Comparison of ENCODE assay signal across 8 cellular contexts in the genomic region with DNA sequence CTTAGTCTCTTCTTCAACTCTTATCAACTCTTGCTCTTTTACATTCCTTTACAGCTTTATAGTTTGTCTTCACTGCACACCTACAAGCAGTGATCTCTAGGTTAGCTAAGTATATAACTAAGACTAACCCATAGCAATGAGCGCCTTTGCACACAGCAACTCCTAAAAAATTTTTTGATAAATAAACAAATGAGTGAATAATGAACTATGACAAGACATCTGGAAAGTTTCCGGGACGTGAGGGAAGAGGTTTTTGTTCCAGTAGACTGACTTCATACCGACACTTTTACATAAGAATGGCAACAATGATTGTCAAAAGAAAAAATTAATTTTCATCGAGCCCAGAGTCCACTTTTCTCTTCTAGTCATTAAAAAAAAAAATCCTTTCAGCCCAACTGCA.
DNase-seq lines count a peak whose midpoint lies in the region; ATAC-seq, FAIRE-seq and TF ChIP-seq lines count a peak whose summit lies in the region.

No MANE protein-coding gene starts in this region.

- no peaks in the 10 kb centered on the region for H3K36me3 ChIP-seq in NT2/D1 (ENCODE audit: insufficient read depth, insufficient read length, low read length)

- peak overlapping the region; percentile 95 to 96 for H3K4me3 Mint-ChIP-seq in effector memory CD8-positive, alpha-beta T cell
- peak overlapping the region; percentile 94 for H3K4me3 Mint-ChIP-seq in neural crest cell

- no peak for FAIRE-seq in RCC 7860 (lab: Jason Lieb, UNC)

- H3K27me3 Mint-ChIP-seq in effector memory CD8-positive, alpha-beta T cell: no peaks in the 10 kb centered on the region
- H3K27me3 Mint-ChIP-seq in neural crest cell (ENCODE audit: low read depth): no peaks in the 10 kb centered on the region

- DNase-seq in NT2/D1 (ENCODE audit: low read depth, low spot score): no peak
- DNase-seq in effector memory CD8-positive, alpha-beta T cell: no peak
- DNase-seq in neural crest cell (ENCODE audit: low read depth, low spot score): no peak
- DNase-seq in NCI-H510A treated with DMSO at 0.1 percent for 48 hours (lab: John Stamatoyannopoulos, UW): no peak
- DNase-seq in RCC 7860 (ENCODE audit: low spot score): no peak
- DNase-seq in NCI-H146 treated with DMSO at 0.1 percent for 48 hours (lab: John Stamatoyannopoulos, UW; ENCODE audit: unreplicated experiment): no peak

- peak overlapping the region; percentile 47 for H3K4me3 ChIP-seq in NT2/D1 (ENCODE audit: insufficient read length, low read depth)

- no peaks in the 10 kb centered on the region for H3K27me3 ChIP-seq in NT2/D1 (ENCODE audit: insufficient read depth, insufficient read length)

- peak overlapping the region; percentile 77 for H3K27ac ChIP-seq in C4-2B

- ATAC-seq in effector memory CD8-positive, alpha-beta T cell (replicated peaks): no peak
- ATAC-seq in HG02588 (IDR thresholded peaks at IDR 0.05; ENCODE audit: unreplicated experiment): no peak

- no peak for TF ChIP-seq CTCF in C4-2B (conservative IDR thresholded peaks at IDR 0.05)
- no peak for TF ChIP-seq CTCF in neural crest cell (conservative IDR thresholded peaks at IDR 0.05)

- H3K4me1 Mint-ChIP-seq in effector memory CD8-positive, alpha-beta T cell (ENCODE audit: low read depth in 2 of 2): peaks cover 21 to 31% of the 10 kb centered on the region in 2 donors
- H3K4me1 Mint-ChIP-seq in neural crest cell: peaks cover 12% of the 10 kb centered on the region

- peak overlapping the region; percentile 89 to 95 for H3K27ac Mint-ChIP-seq in effector memory CD8-positive, alpha-beta T cell
- peak overlapping the region; percentile 93 for H3K27ac Mint-ChIP-seq in neural crest cell (ENCODE audit: unreplicated experiment)

- H3K9me3 ChIP-seq in NT2/D1 (ENCODE audit: insufficient read depth, low read length): no peaks in the 10 kb centered on the region

- no peaks in the 10 kb centered on the region for H3K4me1 ChIP-seq in NT2/D1 (ENCODE audit: insufficient read depth, insufficient read length)

- peaks cover 22% of the 10 kb centered on the region for H3K36me3 Mint-ChIP-seq in effector memory CD8-positive, alpha-beta T cell (ENCODE audit: insufficient read depth)
- H3K36me3 Mint-ChIP-seq in neural crest cell (ENCODE audit: low read depth): no peaks in the 10 kb centered on the region

- H3K9me3 Mint-ChIP-seq in effector memory CD8-positive, alpha-beta T cell: no peaks in the 10 kb centered on the region
- no peaks in the 10 kb centered on the region for H3K9me3 Mint-ChIP-seq in neural crest cell

- H3K9ac ChIP-seq in NT2/D1 (ENCODE audit: insufficient read length, low read depth): peak overlapping the region; percentile 79
